14 cellular contexts compared by ENCODE assay signal in genomic region chr21:42113926-42114409, GRCh38. TPM values are rescaled to one million over a fixed set of nuclear protein-coding genes. Genes with fewer than 3 reads are reported as not detected.
A peak's percentile ranks its signal among the peaks of the same experiment; 100 is the strongest.
DNase-seq lines count a peak whose midpoint lies in the region; ATAC-seq, FAIRE-seq and TF ChIP-seq lines count a peak whose summit lies in the region.
"Had no signal": no experiment of that assay in that cellular context is flagged by ENCODE, and none has a peak within 500 bp of the region (broad histone marks: within the 10 kb centered on the region; RNA-seq: fewer than 3 reads in every experiment).

No MANE protein-coding gene starts in this region.

- H3K27me3 ChIP-seq in PC-3 (ENCODE audit: low read length) = no peaks in the 10 kb centered on the region

- no peak overlapping the region for H3K27ac ChIP-seq in A549
- H3K27ac ChIP-seq in PC-3 (ENCODE audit: low read length) = no peak overlapping the region
- H3K27ac ChIP-seq: hepatocyte had no signal

- intact Hi-C loops in PC-3 (cut with micrococcal nuclease) = no loop called here

- DNase-seq in A549 (ENCODE audit: low read depth in 1 of 2, low spot score in 1 of 2) = peak in 1 of 2 experiments; percentile 32
- DNase-seq in GM12864 (ENCODE audit: low read depth) = no peak
- peak; percentile 82 for DNase-seq in PC-3
- DNase-seq in foreskin melanocyte = peak; percentile 89
- no peak for DNase-seq in NCI-H82 (lab: John Stamatoyannopoulos, UW)
- no peak for DNase-seq in A172 (ENCODE audit: low spot score)
- DNase-seq: NCI-H1048, NCI-H526, T-helper 2 cell had no signal

- 36% methylated on average over 7 of the region's 13 CpGs for WGBS in A549 (ENCODE audit: missing lambda C conversion rate)

- H3K4me3 ChIP-seq in A549 (no peak overlapping the region), GM12864 (ENCODE audit: low read depth, low read length) (no peak overlapping the region), PC-3 (ENCODE audit: low read length) (no peak overlapping the region)
- H3K4me3 ChIP-seq: hepatocyte had no signal

- H3K4me1 ChIP-seq in A549 = peaks cover 4% of the 10 kb centered on the region; the same call in 1 of the 3 replicates
- H3K4me1 ChIP-seq in PC-3 (ENCODE audit: insufficient read depth, low read length) = peaks cover 29% of the 10 kb centered on the region

- no TSS peak for BruUV-seq in PC-3 (replicated peaks; lab: Mats Ljungman, UMichigan)

- H3K9me3 ChIP-seq in A549 (no peaks in the 10 kb centered on the region), PC-3 (ENCODE audit: low read length) (no peaks in the 10 kb centered on the region)

- TF ChIP-seq POLR2A in A549 (IDR thresholded peaks at IDR 0.05; ENCODE audit: low read length) = no peak

- POLR2A ChIA-PET in A549 (lab: Yijun Ruan, JAX) (no interaction called here), PC-3 (lab: Charles Lee; ENCODE audit: unreplicated experiment) (no interaction called here)

- H4K20me1 ChIP-seq in PC-3 (ENCODE audit: low read length) = no peaks in the 10 kb centered on the region

- H3K4me2 ChIP-seq in A549 (peak overlapping the region; percentile 36; the same call in 2 of the 3 replicates), PC-3 (ENCODE audit: low read length) (no peak overlapping the region)
- H3K4me2 ChIP-seq: hepatocyte had no signal

- CTCF ChIA-PET in A549 (lab: Yijun Ruan, JAX) = interaction anchor here (1.0 to 5.4 kb wide), 4 partner anchors 13 to 501 kb away, joined by 3 to 45 read pairs (median 14); no protein-coding TSS in a partner anchor
- CTCF ChIA-PET in PC-3 (lab: Charles Lee) = interaction anchor here (0.6 kb wide), 1 partner anchor 22 kb away, joined by 3 read pairs; no protein-coding TSS in a partner anchor

- no peaks in the 10 kb centered on the region for H3K36me3 ChIP-seq in PC-3 (ENCODE audit: low read depth, low read length)

- H3K79me2 ChIP-seq in PC-3 (ENCODE audit: low read length) = no peaks in the 10 kb centered on the region
- H3K79me2 ChIP-seq: hepatocyte had no signal

- no peak overlapping the region for H3K9ac ChIP-seq in PC-3 (ENCODE audit: low read length)

- no peak for TF ChIP-seq RAD21 in A549 (conservative IDR thresholded peaks at IDR 0.05 in 1 of 2, IDR thresholded peaks at IDR 0.05 in 1 of 2)

- no peaks in the 10 kb centered on the region for H3F3A ChIP-seq in PC-3 (ENCODE audit: low read length, unreplicated experiment)

- no peaks in the 10 kb centered on the region for H3K9me2 ChIP-seq in PC-3 (replicated peaks; ENCODE audit: low read length)

- no peak overlapping the region for H2AFZ ChIP-seq in PC-3 (ENCODE audit: low read length)
- H2AFZ ChIP-seq: hepatocyte had no signal

- no peak for FAIRE-seq in A549 (lab: Jason Lieb, UNC)

- TF ChIP-seq EP300 in A549 (IDR thresholded peaks at IDR 0.05) = no peak

- ATAC-seq in A549 = peak; percentile 43 to 48; a peak in 4 of 6 replicates
- peak; percentile 23 for ATAC-seq in PC-3
- no peak for ATAC-seq in GM19023 (IDR thresholded peaks at IDR 0.05; ENCODE audit: unreplicated experiment)
- ATAC-seq in HG02840 (IDR thresholded peaks at IDR 0.05; ENCODE audit: low FRiP score, unreplicated experiment) = no peak
- ATAC-seq: HCT116 had no signal

- no peak for TF ChIP-seq CTCF in A549 (IDR thresholded peaks at IDR 0.05)
- peak; percentile 20 for TF ChIP-seq CTCF in GM12864 (IDR thresholded peaks at IDR 0.05; ENCODE audit: low read depth, low read length, missing control alignments)
- TF ChIP-seq CTCF in PC-3 (conservative IDR thresholded peaks at IDR 0.05; ENCODE audit: low read depth, low read length) = peak; percentile 60

TF ChIP-seq in A549, 52 proteins besides CTCF, POLR2A, EP300 and RAD21:
- TF ChIP-seq REST (IDR thresholded peaks at IDR 0.05) (no peak), CEBPB (IDR thresholded peaks at IDR 0.05) (peak; percentile 60 to 61; a peak in 3 of 4 replicates)

RNA-seq across cellular contexts. Expression of gene UMODL1, which starts 42.9 kb away (rescaled TPM):
- not detected in 2 replicates for polyA plus RNA-seq in A549 (2011; rRNA removed)
- not detected in 2 replicates for polyA plus RNA-seq in A549 (2012; cell fraction: cytosol; rRNA removed)
- polyA plus RNA-seq in A549 (2012; cell fraction: nucleus; rRNA removed) = not detected in 2 replicates
- polyA plus RNA-seq in A549 (2017; fragmentation: RNase III; extraction: RNeasy Plus Mini Kit Qiagen cat#74134 plus additional on column Dnase treatment) = not detected in 3 replicates
- polyA minus RNA-seq in A549 (2011; rRNA and poly(A)+ RNA removed) = not detected in 2 replicates
- 0.58 TPM in 1 of 2 replicates, not detected in the other for total RNA-seq in PC-3 (2014; rRNA removed)
- total RNA-seq in A172 (2014; rRNA removed; shearing (Covaris generic)) = not detected in 2 replicates
- total RNA-seq: mesenteric fat pad had no signal

Comparison
In these comparisons a context has a peak if more than half of its experiments do, and no peak if none do; other contexts are left out.
1. ATAC-seq: peak in A549 (2 of 2) and PC-3 (single experiment); none in GM19023 (single experiment) and HG02840 (single experiment).
2. DNase-seq: peak in PC-3 (single experiment) and foreskin melanocyte (single experiment); none in GM12864 (single experiment), NCI-H82 (single experiment) and A172 (single experiment).